In genomic region chr12:870378-870777, GRCh38 we compare ENCODE assay signal across 30 cellular contexts.
DNase-seq lines count a peak whose midpoint lies in the region; ATAC-seq and TF ChIP-seq lines count a peak whose summit lies in the region.
"Had no signal": no experiment of that assay in that cellular context is flagged by ENCODE, and none has a peak within 500 bp of the region (broad histone marks: within the 10 kb centered on the region; RNA-seq: fewer than 3 reads in every experiment).

No MANE protein-coding gene starts in this region.

- H3K4me1 Mint-ChIP-seq in CD4-positive, alpha-beta T cell (ENCODE audit: low read depth) = peaks cover 34% of the 10 kb centered on the region
- H3K4me1 Mint-ChIP-seq in T-cell (peaks cover 10 to 23% (median 23%) of the 10 kb centered on the region in 3 donors), chondrocyte (ENCODE audit: low read depth) (peaks cover 14% of the 10 kb centered on the region)
- H3K4me1 Mint-ChIP-seq in effector memory CD8-positive, alpha-beta T cell (ENCODE audit: low read depth in 2 of 2) = peaks cover 9 to 28% of the 10 kb centered on the region in 2 donors
- H3K4me1 Mint-ChIP-seq: nephron progenitor cell; stimulated activated naive B cell treated with anti-CD40 and anti-IgM and Interleukin-4, amounts not matched to agents 10 μg/mL and 1 μg/mL and 100 μg/mL, for 72 hours had no signal

- no peak overlapping the region for H3K27ac ChIP-seq in CD4-positive, alpha-beta T cell (ENCODE audit: low read depth, low read length)
- H3K27ac ChIP-seq in DND-41 (ENCODE audit: low read length) = no peak overlapping the region
- H3K27ac ChIP-seq in Peyer's patch = no peak overlapping the region
- H3K27ac ChIP-seq: breast epithelium, gastrocnemius medialis, lower lobe of right lung, PC-9, suprapubic skin had no signal

- no peak overlapping the region for H3K4me2 ChIP-seq in DND-41 (ENCODE audit: insufficient read depth, low read length)
- H3K4me2 ChIP-seq: PC-9 had no signal

- H3K9ac ChIP-seq in DND-41 (ENCODE audit: low read depth, low read length) = no peak overlapping the region

- H3K36me3 ChIP-seq in DND-41 (ENCODE audit: insufficient read depth, low read length) (peaks cover 92% of the 10 kb centered on the region), Peyer's patch (peaks cover 0 to 64% (median 0%) of the 10 kb centered on the region in 3 donors)
- H3K36me3 ChIP-seq: breast epithelium had no signal

- TF ChIP-seq CTCF in CD4-positive, alpha-beta T cell (IDR thresholded peaks at IDR 0.05) = no peak
- TF ChIP-seq CTCF in DND-41 (IDR thresholded peaks at IDR 0.05; ENCODE audit: borderline replicate concordance, extremely low read depth, low read length, poor library complexity, severe bottlenecking) = no peak
- TF ChIP-seq CTCF in Peyer's patch (IDR thresholded peaks at IDR 0.05) = no peak
- TF ChIP-seq CTCF in chondrocyte (IDR thresholded peaks at IDR 0.05) = no peak

- H2AFZ ChIP-seq in DND-41 (ENCODE audit: low read depth, low read length) = no peak overlapping the region
- H2AFZ ChIP-seq: PC-9 had no signal

- DNase-seq in CD4-positive, alpha-beta T cell = no peak
- DNase-seq in DND-41 (peak; percentile 13), T-cell (peak in 6 of 34 experiments; percentile 1 to 26 (median 6)), NCI-H446 treated with DMSO at 0.1 percent for 48 hours (lab: John Stamatoyannopoulos, UW) (no peak), activated gamma-delta T cell (lab: John Stamatoyannopoulos, UW) (no peak), Peyer's patch (no peak), chondrocyte (ENCODE audit: low spot score) (no peak)
- no peak for DNase-seq in effector memory CD8-positive, alpha-beta T cell
- DNase-seq: activated CD8-positive, alpha-beta memory T cell treated with anti-CD3 and anti-CD28 coated beads for 24 hours; activated naive CD4-positive, alpha-beta T cell treated with anti-CD3 and anti-CD28 coated beads, Interleukin-2, amount 10 ng/mL, durations not matched to agents 7 days and 5 days; activated T-cell treated with anti-CD3 and anti-CD28 coated beads, Interleukin-2, amount 50 U/mL, for 24 hours; anterior cingulate cortex; DMS79; gastrocnemius medialis; GDM1; KBM-7; kidney glomerular epithelial cell; lower lobe of right lung; MG63; NCI-H1105 treated with DMSO at 0.1 percent for 48 hours; NCI-H187 treated with DMSO at 0.1 percent for 48 hours; NCI-H2171; NCI-H524 treated with DMSO at 0.1 percent for 48 hours; nephron progenitor cell; PC-9; stimulated activated naive B cell treated with anti-CD40 and anti-IgM and Interleukin-4, amounts not matched to agents 10 μg/mL and 1 μg/mL and 100 μg/mL, for 72 hours had no signal

- H3K9me3 Mint-ChIP-seq in CD4-positive, alpha-beta T cell = no peaks in the 10 kb centered on the region
- H3K9me3 Mint-ChIP-seq in T-cell = no peaks in the 10 kb centered on the region
- H3K9me3 Mint-ChIP-seq in effector memory CD8-positive, alpha-beta T cell = no peaks in the 10 kb centered on the region
- no peaks in the 10 kb centered on the region for H3K9me3 Mint-ChIP-seq in chondrocyte (ENCODE audit: low read depth)
- H3K9me3 Mint-ChIP-seq: activated naive CD4-positive, alpha-beta T cell treated with anti-CD3 and anti-CD28 coated beads, Interleukin-2, amount 10 ng/mL, durations not matched to agents 7 days and 5 days; activated T-cell treated with anti-CD3 and anti-CD28 coated beads, Interleukin-2, amount 50 U/mL, for 24 hours; nephron progenitor cell; stimulated activated naive B cell treated with anti-CD40 and anti-IgM and Interleukin-4, amounts not matched to agents 10 μg/mL and 1 μg/mL and 100 μg/mL, for 72 hours had no signal

- H4K20me1 ChIP-seq in DND-41 (ENCODE audit: insufficient read depth, low read length) = no peaks in the 10 kb centered on the region

- H3K9me3 ChIP-seq in CD4-positive, alpha-beta T cell (ENCODE audit: control insufficient read depth, low read length) = no peaks in the 10 kb centered on the region
- no peaks in the 10 kb centered on the region for H3K9me3 ChIP-seq in DND-41 (ENCODE audit: insufficient read depth, low read length, severe bottlenecking)
- no peaks in the 10 kb centered on the region for H3K9me3 ChIP-seq in Peyer's patch
- H3K9me3 ChIP-seq: breast epithelium, gastrocnemius medialis, lower lobe of right lung, MG63, suprapubic skin had no signal

- no peak for TF ChIP-seq POLR2A in Peyer's patch (IDR thresholded peaks at IDR 0.05)

- H3K27ac Mint-ChIP-seq in CD4-positive, alpha-beta T cell = peak overlapping the region; percentile 37
- peak overlapping the region; percentile 18 to 63 for H3K27ac Mint-ChIP-seq in T-cell
- peak overlapping the region; percentile 2 to 71 for H3K27ac Mint-ChIP-seq in effector memory CD8-positive, alpha-beta T cell
- no peak overlapping the region for H3K27ac Mint-ChIP-seq in chondrocyte (ENCODE audit: unreplicated experiment)
- H3K27ac Mint-ChIP-seq: activated naive CD4-positive, alpha-beta T cell treated with anti-CD3 and anti-CD28 coated beads, Interleukin-2, amount 10 ng/mL, durations not matched to agents 7 days and 5 days; activated T-cell treated with anti-CD3 and anti-CD28 coated beads, Interleukin-2, amount 50 U/mL, for 24 hours; nephron progenitor cell; stimulated activated naive B cell treated with anti-CD40 and anti-IgM and Interleukin-4, amounts not matched to agents 10 μg/mL and 1 μg/mL and 100 μg/mL, for 72 hours had no signal

- CTCF ChIA-PET in CD4-positive, alpha-beta T cell (lab: Charles Lee) = interaction anchor here (0.8 kb wide), 1 partner anchor 248 kb away, joined by 3 read pairs; no protein-coding TSS in a partner anchor
- CTCF ChIA-PET in T-cell (lab: Charles Lee) = interaction anchor here in 1 of 2 donors (0.5 kb wide), 1 partner anchor 124 kb away, joined by 3 read pairs; no protein-coding TSS in a partner anchor

- H3K79me2 ChIP-seq in DND-41 (ENCODE audit: insufficient read depth, low read length) = 0 out of 2 replicates have a peak, but pooled peaks cover 1% of the 10 kb centered on the region

- H3K4me3 ChIP-seq in DND-41 (ENCODE audit: low read depth in 1 of 2, low read length in 2 of 2) (no peak overlapping the region), Peyer's patch (no peak overlapping the region)
- H3K4me3 ChIP-seq: breast epithelium, gastrocnemius medialis, lower lobe of right lung, MG63, PC-9, suprapubic skin had no signal

- no peaks in the 10 kb centered on the region for H3K27me3 ChIP-seq in CD4-positive, alpha-beta T cell (ENCODE audit: control insufficient read depth, insufficient read depth, low read length)
- H3K27me3 ChIP-seq in DND-41 (ENCODE audit: insufficient read depth, low read length, poor library complexity) (no peaks in the 10 kb centered on the region), Peyer's patch (no peaks in the 10 kb centered on the region)
- H3K27me3 ChIP-seq: breast epithelium, gastrocnemius medialis, MG63, suprapubic skin had no signal

- no peaks in the 10 kb centered on the region for H3K27me3 Mint-ChIP-seq in CD4-positive, alpha-beta T cell
- no peaks in the 10 kb centered on the region for H3K27me3 Mint-ChIP-seq in T-cell
- no peaks in the 10 kb centered on the region for H3K27me3 Mint-ChIP-seq in effector memory CD8-positive, alpha-beta T cell
- H3K27me3 Mint-ChIP-seq in chondrocyte (ENCODE audit: low read depth) = no peaks in the 10 kb centered on the region
- H3K27me3 Mint-ChIP-seq: activated naive CD4-positive, alpha-beta T cell treated with anti-CD3 and anti-CD28 coated beads, Interleukin-2, amount 10 ng/mL, durations not matched to agents 7 days and 5 days; activated T-cell treated with anti-CD3 and anti-CD28 coated beads, Interleukin-2, amount 50 U/mL, for 24 hours; stimulated activated naive B cell treated with anti-CD40 and anti-IgM and Interleukin-4, amounts not matched to agents 10 μg/mL and 1 μg/mL and 100 μg/mL, for 72 hours had no signal

- peaks cover 81% of the 10 kb centered on the region for H3K36me3 Mint-ChIP-seq in CD4-positive, alpha-beta T cell (ENCODE audit: low read depth)
- H3K36me3 Mint-ChIP-seq in T-cell (peaks cover 22% of the 10 kb centered on the region), chondrocyte (ENCODE audit: low read depth) (peaks cover 20% of the 10 kb centered on the region)
- H3K36me3 Mint-ChIP-seq in effector memory CD8-positive, alpha-beta T cell (ENCODE audit: insufficient read depth) = peaks cover 51% of the 10 kb centered on the region

- peak; percentile 93 for ATAC-seq in CD4-positive, alpha-beta T cell (ENCODE audit: poor library complexity)
- ATAC-seq in DND-41 (ENCODE audit: insufficient read depth, low read depth) (peak; percentile 89), T-cell (replicated peaks in 1 of 4) (peak; percentile 60 to 83 (median 62))
- peak; percentile 94 for ATAC-seq in effector memory CD8-positive, alpha-beta T cell (replicated peaks)
- ATAC-seq: gastrocnemius medialis; lower lobe of right lung; Right ventricle myocardium inferior; SK-N-SH treated with all-trans-retinoic acid at 6 μM for 48 hours; stimulated activated naive B cell treated with anti-CD40 and anti-IgM and Interleukin-4, amounts not matched to agents 10 μg/mL and 1 μg/mL and 100 μg/mL, for 72 hours had no signal

- H3K4me3 Mint-ChIP-seq in CD4-positive, alpha-beta T cell = no peak overlapping the region
- H3K4me3 Mint-ChIP-seq in T-cell = no peak overlapping the region
- H3K4me3 Mint-ChIP-seq in effector memory CD8-positive, alpha-beta T cell = no peak overlapping the region
- no peak overlapping the region for H3K4me3 Mint-ChIP-seq in chondrocyte (ENCODE audit: unreplicated experiment)
- H3K4me3 Mint-ChIP-seq: activated naive CD4-positive, alpha-beta T cell treated with anti-CD3 and anti-CD28 coated beads, Interleukin-2, amount 10 ng/mL, durations not matched to agents 7 days and 5 days; activated T-cell treated with anti-CD3 and anti-CD28 coated beads, Interleukin-2, amount 50 U/mL, for 24 hours; nephron progenitor cell; stimulated activated naive B cell treated with anti-CD40 and anti-IgM and Interleukin-4, amounts not matched to agents 10 μg/mL and 1 μg/mL and 100 μg/mL, for 72 hours had no signal

- intact Hi-C loops in CD4-positive, alpha-beta T cell (cut with DNase I, micrococcal nuclease) = loop anchor here in 1 of 2 experiments (1.0 kb wide), 1 partner anchor 33 kb away; no protein-coding TSS in a partner anchor

- POLR2A ChIA-PET in CD4-positive, alpha-beta T cell (lab: Charles Lee) = interaction anchor here (1.2 kb wide), 1 partner anchor 294 kb away, joined by 4 read pairs; no protein-coding TSS in a partner anchor
- POLR2A ChIA-PET in T-cell (lab: Charles Lee) = interaction anchor here in 1 of 2 donors (0.5 kb wide), 1 partner anchor 338 kb away, joined by 3 read pairs; no protein-coding TSS in a partner anchor

- H3K4me1 ChIP-seq in DND-41 (ENCODE audit: insufficient read depth, low read length) (no peaks in the 10 kb centered on the region), Peyer's patch (no peaks in the 10 kb centered on the region)
- H3K4me1 ChIP-seq: breast epithelium, lower lobe of right lung, suprapubic skin had no signal
